24 cellular contexts compared by ENCODE assay signal in the genomic region with DNA sequence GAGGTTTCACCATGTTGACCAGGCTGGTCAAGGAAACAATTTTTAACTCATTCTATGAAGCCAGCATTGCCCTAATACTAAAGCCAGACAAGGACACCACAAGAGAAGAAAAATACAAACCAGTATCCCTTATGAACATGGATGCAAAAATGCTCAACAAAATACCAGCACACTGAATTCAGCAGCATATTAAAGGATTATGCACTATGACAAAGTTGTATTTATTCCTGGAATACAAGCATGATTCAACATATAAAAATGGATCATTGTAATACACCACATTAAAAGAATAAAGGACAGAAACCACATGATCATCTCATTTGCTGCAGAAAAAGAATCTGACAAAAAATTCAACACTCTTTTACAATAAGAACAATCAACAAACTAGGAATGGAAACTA.
DNase-seq lines count a peak whose midpoint lies in the region; ATAC-seq and TF ChIP-seq lines count a peak whose summit lies in the region.
"Had no signal": no experiment of that assay in that cellular context is flagged by ENCODE, and none has a peak within 500 bp of the region (broad histone marks: within the 10 kb centered on the region; RNA-seq: fewer than 3 reads in every experiment).

No MANE protein-coding gene starts in this region.

- no peak overlapping the region for H3K9ac ChIP-seq in GM23248
- no peak overlapping the region for H3K9ac ChIP-seq in PC-3 (ENCODE audit: low read length)
- H3K9ac ChIP-seq: BLaER1 had no signal

- no peaks in the 10 kb centered on the region for H3K9me2 ChIP-seq in GM23248 (ENCODE audit: insufficient read depth)
- H3K9me2 ChIP-seq in PC-3 (replicated peaks; ENCODE audit: low read length), result no peaks in the 10 kb centered on the region

- no peaks in the 10 kb centered on the region for H3K27me3 Mint-ChIP-seq in naive thymus-derived CD8-positive, alpha-beta T cell
- H3K27me3 Mint-ChIP-seq: B cell; CD4-positive, CD25-positive, alpha-beta regulatory T cell had no signal

- H3K36me3 Mint-ChIP-seq in naive thymus-derived CD8-positive, alpha-beta T cell, result peaks cover 11 to 21% (median 17%) of the 10 kb centered on the region in 3 donors

- H2AFZ ChIP-seq in GM23248, result no peak overlapping the region
- no peak overlapping the region for H2AFZ ChIP-seq in PC-3 (ENCODE audit: low read length)
- H2AFZ ChIP-seq: GM23338 had no signal

- intact Hi-C loops in PC-3 (cut with micrococcal nuclease), result no loop called here

- H3K4me3 Mint-ChIP-seq in naive thymus-derived CD8-positive, alpha-beta T cell, result no peak overlapping the region
- H3K4me3 Mint-ChIP-seq: B cell; CD8-positive, alpha-beta T cell; GM23338; H9; HFFc6 had no signal

- H3K27me3 ChIP-seq in GM23248 (replicated peaks; ENCODE audit: insufficient read depth), result no peaks in the 10 kb centered on the region
- no peaks in the 10 kb centered on the region for H3K27me3 ChIP-seq in PC-3 (ENCODE audit: low read length)
- no peaks in the 10 kb centered on the region for H3K27me3 ChIP-seq in SJCRH30
- H3K27me3 ChIP-seq: BLaER1 had no signal

- POLR2A ChIA-PET in PC-3 (lab: Charles Lee; ENCODE audit: unreplicated experiment), result no interaction called here
- POLR2A ChIA-PET in naive thymus-derived CD8-positive, alpha-beta T cell (lab: Charles Lee), result no interaction called here

- H3K4me3 ChIP-seq in GM23248 (no peak overlapping the region), PC-3 (ENCODE audit: low read length) (no peak overlapping the region), SJCRH30 (no peak overlapping the region)
- H3K4me3 ChIP-seq: A549, BLaER1, GM12878, GM23338 had no signal

- DNase-seq in GM23248 (peak; percentile 10), PC-3 (peak; percentile 15), iris pigment epithelial cell (ENCODE audit: low read depth) (peak; percentile 17), AG20443 (ENCODE audit: low spot score) (no peak), SJCRH30 (no peak)
- DNase-seq in naive thymus-derived CD8-positive, alpha-beta T cell, result no peak
- no peak for DNase-seq in activated CD4-positive, alpha-beta T cell treated with anti-CD3 and anti-CD28 coated beads for 48 hours
- DNase-seq: 8988T; ACHN; Caco-2; CD4-positive, CD25-positive, alpha-beta regulatory T cell; CD8-positive, alpha-beta T cell; DMS 273 treated with DMSO at 0.1 percent for 48 hours; DMS79; EL; GDM1; H9; HFFc6 had no signal

- CTCF ChIA-PET in PC-3 (lab: Charles Lee), result no interaction called here

- no TSS peak for BruUV-seq in PC-3 (replicated peaks; lab: Mats Ljungman, UMichigan)

- H3K36me3 ChIP-seq in GM23248 (ENCODE audit: low read depth), result no peaks in the 10 kb centered on the region
- H3K36me3 ChIP-seq in PC-3 (ENCODE audit: low read depth, low read length), result no peaks in the 10 kb centered on the region
- H3K36me3 ChIP-seq in SJCRH30, result no peaks in the 10 kb centered on the region
- H3K36me3 ChIP-seq: BLaER1 had no signal

- in situ Hi-C loops in GM23248 (cut with MboI), result no loop called here

- H3K9me3 ChIP-seq in GM23248 (ENCODE audit: low read depth) (no peaks in the 10 kb centered on the region), PC-3 (ENCODE audit: low read length) (no peaks in the 10 kb centered on the region), SJCRH30 (replicated peaks) (peaks cover 3% of the 10 kb centered on the region)
- H3K9me3 ChIP-seq: A549 had no signal

- no peak for TF ChIP-seq CTCF in PC-3 (conservative IDR thresholded peaks at IDR 0.05; ENCODE audit: low read depth, low read length)

- H3K27ac Mint-ChIP-seq in naive thymus-derived CD8-positive, alpha-beta T cell, result no peak overlapping the region
- H3K27ac Mint-ChIP-seq: B cell; CD4-positive, CD25-positive, alpha-beta regulatory T cell; CD8-positive, alpha-beta T cell; GM23338; H9; HFFc6 had no signal

- no peaks in the 10 kb centered on the region for H3K79me2 ChIP-seq in GM23248 (ENCODE audit: insufficient read depth)
- no peaks in the 10 kb centered on the region for H3K79me2 ChIP-seq in PC-3 (ENCODE audit: low read length)

- H3F3A ChIP-seq in GM23248 (ENCODE audit: insufficient read depth) (no peaks in the 10 kb centered on the region), PC-3 (ENCODE audit: low read length, unreplicated experiment) (no peaks in the 10 kb centered on the region)

- no peaks in the 10 kb centered on the region for H3K4me1 Mint-ChIP-seq in naive thymus-derived CD8-positive, alpha-beta T cell
- H3K4me1 Mint-ChIP-seq: B cell; CD4-positive, CD25-positive, alpha-beta regulatory T cell; GM23338 had no signal

- ATAC-seq in PC-3, result peak; percentile 67
- ATAC-seq in naive thymus-derived CD8-positive, alpha-beta T cell, result no peak
- ATAC-seq: A549; CD8-positive, alpha-beta T cell; GM12878; GM23338 had no signal

- H3K4me1 ChIP-seq in GM23248 (ENCODE audit: insufficient read depth), result no peaks in the 10 kb centered on the region
- no peaks in the 10 kb centered on the region for H3K4me1 ChIP-seq in PC-3 (ENCODE audit: insufficient read depth, low read length)
- H3K4me1 ChIP-seq in SJCRH30, result no peaks in the 10 kb centered on the region
- H3K4me1 ChIP-seq: A549, BLaER1, Caco-2 had no signal

- H3K27ac ChIP-seq in GM23248 (no peak overlapping the region), PC-3 (ENCODE audit: low read length) (no peak overlapping the region), SJCRH30 (no peak overlapping the region)
- H3K27ac ChIP-seq: A549, BLaER1, C4-2B had no signal

- H3K9me3 Mint-ChIP-seq in naive thymus-derived CD8-positive, alpha-beta T cell, result peaks cover 11 to 56% (median 25%) of the 10 kb centered on the region in 9 donors

- H4K20me1 ChIP-seq in GM23248 (ENCODE audit: insufficient read depth) (no peaks in the 10 kb centered on the region), PC-3 (ENCODE audit: low read length) (no peaks in the 10 kb centered on the region)
- H4K20me1 ChIP-seq: BLaER1 had no signal

- no peak overlapping the region for H3K4me2 ChIP-seq in GM23248 (ENCODE audit: unreplicated experiment)
- H3K4me2 ChIP-seq in PC-3 (ENCODE audit: low read length), result no peak overlapping the region
- H3K4me2 ChIP-seq: A549, BLaER1, GM23338 had no signal

Comparison
In these comparisons a context has a peak if more than half of its experiments do, and no peak if none do; other contexts are left out.
1. DNase-seq: peak in GM23248 (single experiment), PC-3 (single experiment) and iris pigment epithelial cell (single experiment); none in AG20443 (single experiment), SJCRH30 (0 of 2), naive thymus-derived CD8-positive, alpha-beta T cell (0 of 10) and activated CD4-positive, alpha-beta T cell treated with anti-CD3 and anti-CD28 coated beads for 48 hours (single experiment).